ENCODE assay signal across 1 cellular context in genomic region chr22:26563022-26563421, GRCh38.
TF ChIP-seq lines count a peak whose summit lies in the region.

No MANE protein-coding gene starts in this region.

TF ChIP-seq in IMR-90, 13 proteins besides CTCF, POLR2A, EP300 and RAD21:
- TF ChIP-seq RFX5 (IDR thresholded peaks at IDR 0.05; ENCODE audit: low read depth, low read length) (no peak), CEBPB (IDR thresholded peaks at IDR 0.05; ENCODE audit: low read depth, low read length) (no peak), BHLHE40 (IDR thresholded peaks at IDR 0.05; ENCODE audit: low read depth, low read length) (no peak), ELK1 (IDR thresholded peaks at IDR 0.05; ENCODE audit: borderline replicate concordance, low read depth, low read length) (no peak), USF2 (IDR thresholded peaks at IDR 0.05; ENCODE audit: low read depth, low read length) (no peak), SMC3 (IDR thresholded peaks at IDR 0.05; ENCODE audit: low read depth, low read length) (no peak), NFE2L2 (IDR thresholded peaks at IDR 0.05; ENCODE audit: low read depth, low read length) (no peak), MXI1 (IDR thresholded peaks at IDR 0.05; ENCODE audit: borderline replicate concordance, low read depth, low read length) (no peak), RCOR1 (IDR thresholded peaks at IDR 0.05; ENCODE audit: insufficient replicate concordance, low read length) (no peak)
TF ChIP-seq in IMR-90: peak in this region for 0.
